In genomic region chr12:8218711-8219382, GRCh38 we compare ENCODE assay signal across 11 cellular contexts. TPM values are rescaled to one million over a fixed set of nuclear protein-coding genes. Genes with fewer than 3 reads are reported as not detected.
A peak's percentile ranks its signal among the peaks of the same experiment; 100 is the strongest.
DNase-seq lines count a peak whose midpoint lies in the region; ATAC-seq, FAIRE-seq and TF ChIP-seq lines count a peak whose summit lies in the region.
"Not testable (repeated sequence)": the region's sequence is repeated elsewhere in the genome, so short reads cannot be mapped to it uniquely, and the experiment has no call there.
"Had no signal": no experiment of that assay in that cellular context is flagged by ENCODE, and none has a peak within 500 bp of the region (broad histone marks: within the 10 kb centered on the region; RNA-seq: fewer than 3 reads in every experiment).

No MANE protein-coding gene starts in this region.

- TF ChIP-seq POLR2A in body of pancreas (IDR thresholded peaks at IDR 0.05): peak in 1 of 3 donors; percentile 12

- not testable (repeated sequence) for H3K27ac ChIP-seq in A673 (ENCODE audit: low read depth, low read length, poor library complexity, severe bottlenecking)
- peak overlapping the region; percentile 54 to 85 (median 74) for H3K27ac ChIP-seq in body of pancreas
- H3K27ac ChIP-seq in pancreas: peak overlapping the region; percentile 32 to 71 (median 56)

- intact Hi-C loops in A673 (cut with micrococcal nuclease; ENCODE audit: unreplicated experiment); body of pancreas (cut with DNase I); pancreas (cut with DNase I): not testable (repeated sequence)

- not testable (repeated sequence) for BruUV-seq in A673 (replicated peaks; lab: Mats Ljungman, UMichigan)

- H3K27me3 ChIP-seq in A673 (replicated peaks; ENCODE audit: insufficient read depth, low read depth, low read length, poor library complexity); H7 (ENCODE audit: control insufficient read depth, insufficient read depth, low read length); body of pancreas; iPS-15b (ENCODE audit: control insufficient read depth, insufficient read depth, low read length); pancreas: not testable (repeated sequence)

- not testable (repeated sequence) for H3K9ac ChIP-seq in iPS-15b (ENCODE audit: low read depth, low read length)

- CTCF ChIA-PET in A673 (lab: Charles Lee): not testable (repeated sequence)

- H3K4me1 ChIP-seq in A673 (ENCODE audit: insufficient read depth, low read length, poor library complexity, severe bottlenecking); iPS-15b (ENCODE audit: control insufficient read depth, insufficient read depth, low read length): not testable (repeated sequence)
- H3K4me1 ChIP-seq in body of pancreas: peaks cover 68% of the 10 kb centered on the region
- H3K4me1 ChIP-seq in pancreas: peaks cover 0 to 13% (median 0%) of the 10 kb centered on the region in 3 donors

- not testable (repeated sequence) for FAIRE-seq in pancreas (lab: Jason Lieb, UNC)

- POLR2A ChIA-PET in A673 (lab: Charles Lee; ENCODE audit: low non-redundant PET): not testable (repeated sequence)

- whole genome bisulfite sequencing in body of pancreas, 2 donors: 25 to 28% methylated on average over 26 of the region's 26 CpGs
- 25 to 33% methylated on average over 26 of the region's 26 CpGs for WGBS in pancreas, 2 donors

- H3K9me3 ChIP-seq in A673 (ENCODE audit: low read depth, low read length, poor library complexity, severe bottlenecking); body of pancreas; iPS-15b (ENCODE audit: control insufficient read depth, insufficient read depth, low read length); pancreas: not testable (repeated sequence)

- TF ChIP-seq CTCF in A673 (conservative IDR thresholded peaks at IDR 0.05; ENCODE audit: low read depth, low read length) (peak; percentile 36; the same call in 1 of the 2 replicates), body of pancreas (IDR thresholded peaks at IDR 0.05) (peak in 1 of 7 experiments; percentile 17)
- not testable (repeated sequence) for TF ChIP-seq CTCF in pancreas (IDR thresholded peaks at IDR 0.05)

- not testable (repeated sequence) for H3K36me3 ChIP-seq in A673 (ENCODE audit: insufficient read depth, low read length, poor library complexity, severe bottlenecking); H7 (replicated peaks; ENCODE audit: control insufficient read depth, insufficient read depth, low read length); body of pancreas (replicated peaks in 1 of 2; ENCODE audit: insufficient read depth in 1 of 2, low read depth in 2 of 2); iPS-15b (ENCODE audit: control insufficient read depth, insufficient read depth, low read length); pancreas

- peak; percentile 56 for ATAC-seq in body of pancreas
- ATAC-seq in pancreas: peak in 1 of 4 donors; percentile 16

- not testable (repeated sequence) for H3K4me3 ChIP-seq in A673 (ENCODE audit: low read depth, low read length, poor library complexity, severe bottlenecking); H7 (ENCODE audit: insufficient read depth, low read depth, low read length); body of pancreas
- peak overlapping the region; percentile 27 for H3K4me3 ChIP-seq in iPS-15b (ENCODE audit: low read depth, low read length)
- H3K4me3 ChIP-seq in pancreas: peak overlapping the region in 1 of 4 donors; percentile 30

- DNase-seq in A673 (ENCODE audit: low spot score) (peak; percentile 55), H7 (peak; percentile 38), NCI-H1105 (lab: John Stamatoyannopoulos, UW) (peak; percentile 13), NCI-H2107 treated with DMSO at 0.1 percent for 48 hours (lab: John Stamatoyannopoulos, UW; ENCODE audit: unreplicated experiment) (peak; percentile 13), NCI-H69 (lab: John Stamatoyannopoulos, UW) (peak; percentile 2), body of pancreas (peak; percentile 64 to 74 (median 72)), pancreas (peak in 4 of 6 donors; percentile 53 to 73 (median 66))

RNA-seq across cellular contexts. Expression of gene FAM90A1, which starts 8.6 kb away (rescaled TPM):
- total RNA-seq in A673 (2021): not detected in 2 replicates
- total RNA-seq in H7 (2014; rRNA removed; shearing (Covaris generic)): 2.6 and 4.6 TPM in 2 replicates
- under 1 TPM in 1 of 2 donors, not detected in 1; 0.26 TPM for total RNA-seq in body of pancreas
- 1 to 10 TPM in 4 of 6 donors, under 1 TPM in 2; 0.44 to 1.6 (median 1.3) TPM for total RNA-seq in pancreas
- polyA plus RNA-seq in pancreas: under 1 TPM; 0.35 to 0.84 TPM
- total RNA-seq: CD8-positive, alpha-beta memory T cell; G401; HT-29 had no signal

Comparison
In these comparisons a context has a peak if more than half of its experiments do, and no peak if none do; other contexts are left out.
1. DNase-seq: peak in every context shown above with its lines; median percentile 72 in body of pancreas; 66 in pancreas; 55 in A673; 38 in H7; 13 in NCI-H1105; 13 in NCI-H2107 treated with DMSO at 0.1 percent for 48 hours; 2 in NCI-H69.